Comparison of ENCODE assay signal across 8 cellular contexts in genomic region chr9:90964101-90965020, GRCh38.
DNase-seq lines count a peak whose midpoint lies in the region; ATAC-seq, FAIRE-seq and TF ChIP-seq lines count a peak whose summit lies in the region.

No MANE protein-coding gene starts in this region.

- H3K27ac ChIP-seq in VCaP (no peak overlapping the region), right lobe of liver (no peak overlapping the region), adrenal gland (no peak overlapping the region)

- no peaks in the 10 kb centered on the region for H3K9me3 ChIP-seq in right lobe of liver
- no peaks in the 10 kb centered on the region for H3K9me3 ChIP-seq in adrenal gland (replicated peaks in 1 of 3)

- H3K4me3 ChIP-seq in right lobe of liver (no peak overlapping the region), adrenal gland (no peak overlapping the region)

- H3K36me3 Mint-ChIP-seq in activated naive CD8-positive, alpha-beta T cell treated with anti-CD3 and anti-CD28 coated beads, Interleukin-2, amount 50 U/mL, for 24 hours (ENCODE audit: low read depth), result no peaks in the 10 kb centered on the region
- no peaks in the 10 kb centered on the region for H3K36me3 Mint-ChIP-seq in activated naive CD8-positive, alpha-beta T cell treated with anti-CD3 and anti-CD28 coated beads for 36 hours

- H3K27ac Mint-ChIP-seq in activated naive CD8-positive, alpha-beta T cell treated with anti-CD3 and anti-CD28 coated beads, Interleukin-2, amount 50 U/mL, for 24 hours, result no peak overlapping the region
- H3K27ac Mint-ChIP-seq in activated naive CD8-positive, alpha-beta T cell treated with anti-CD3 and anti-CD28 coated beads for 36 hours, result no peak overlapping the region

- ATAC-seq in activated naive CD8-positive, alpha-beta T cell treated with anti-CD3 and anti-CD28 coated beads, Interleukin-2, amount 50 U/mL, for 24 hours, result peak; percentile 26
- peak in 3 of 4 donors; percentile 54 to 67 (median 56) for ATAC-seq in right lobe of liver

- intact Hi-C loops in right lobe of liver (cut with DNase I), result no loop called here
- intact Hi-C loops in adrenal gland (cut with DNase I), result no loop called here

- DNase-seq in activated naive CD8-positive, alpha-beta T cell treated with anti-CD3 and anti-CD28 coated beads, Interleukin-2, amount 50 U/mL, for 24 hours, result no peak
- DNase-seq in activated naive CD8-positive, alpha-beta T cell treated with anti-CD3 and anti-CD28 coated beads for 36 hours, result no peak
- DNase-seq in right lobe of liver, result no peak
- DNase-seq in urothelium cell line (ENCODE audit: low spot score), result peak; percentile 60
- no peak for DNase-seq in adrenal gland
- DNase-seq in NCI-H146 (lab: John Stamatoyannopoulos, UW), result no peak
- DNase-seq in stimulated activated CD4-positive, alpha-beta T cell treated with anti-CD3 and anti-CD28 coated beads, Interleukin-12 subunit alpha, Interleukin-12 subunit beta, amount 100 ng/mL, for 4 hours, result no peak

- no peaks in the 10 kb centered on the region for H3K27me3 ChIP-seq in right lobe of liver
- no peaks in the 10 kb centered on the region for H3K27me3 ChIP-seq in adrenal gland

- TF ChIP-seq CTCF in VCaP (conservative IDR thresholded peaks at IDR 0.05) (0 out of 2 replicates have a peak, but pooled peaks have one; percentile 7), right lobe of liver (IDR thresholded peaks at IDR 0.05) (peak in 1 of 4 donors; percentile 19), adrenal gland (IDR thresholded peaks at IDR 0.05) (no peak)

- peaks cover 40% of the 10 kb centered on the region for H3K4me1 Mint-ChIP-seq in activated naive CD8-positive, alpha-beta T cell treated with anti-CD3 and anti-CD28 coated beads, Interleukin-2, amount 50 U/mL, for 24 hours
- peaks cover 8% of the 10 kb centered on the region for H3K4me1 Mint-ChIP-seq in activated naive CD8-positive, alpha-beta T cell treated with anti-CD3 and anti-CD28 coated beads for 36 hours

- H3K9me3 Mint-ChIP-seq in activated naive CD8-positive, alpha-beta T cell treated with anti-CD3 and anti-CD28 coated beads, Interleukin-2, amount 50 U/mL, for 24 hours, result peaks cover 3% of the 10 kb centered on the region
- H3K9me3 Mint-ChIP-seq in activated naive CD8-positive, alpha-beta T cell treated with anti-CD3 and anti-CD28 coated beads for 36 hours, result no peaks in the 10 kb centered on the region

- H3K4me3 Mint-ChIP-seq in activated naive CD8-positive, alpha-beta T cell treated with anti-CD3 and anti-CD28 coated beads, Interleukin-2, amount 50 U/mL, for 24 hours, result no peak overlapping the region
- no peak overlapping the region for H3K4me3 Mint-ChIP-seq in activated naive CD8-positive, alpha-beta T cell treated with anti-CD3 and anti-CD28 coated beads for 36 hours

- H3K4me1 ChIP-seq in right lobe of liver (no peaks in the 10 kb centered on the region), adrenal gland (replicated peaks in 1 of 2) (no peaks in the 10 kb centered on the region)

- TF ChIP-seq POLR2A in right lobe of liver (IDR thresholded peaks at IDR 0.05) (no peak), adrenal gland (IDR thresholded peaks at IDR 0.05) (no peak)

- H3K36me3 ChIP-seq in right lobe of liver, result no peaks in the 10 kb centered on the region
- H3K36me3 ChIP-seq in adrenal gland (replicated peaks in 1 of 2), result no peaks in the 10 kb centered on the region

- 49% methylated on average over 23 of the region's 26 CpGs for WGBS in right lobe of liver (ENCODE audit: insufficient coverage, low coverage, low lambda C conversion rate, missing lambda C conversion rate)
- 43 to 59% (median 57%) methylated on average over 24 to 26 of the region's 26 CpGs for WGBS in adrenal gland, 4 donors

- FAIRE-seq in urothelium cell line (lab: Jason Lieb, UNC), result peak; percentile 48

- H3K27me3 Mint-ChIP-seq in activated naive CD8-positive, alpha-beta T cell treated with anti-CD3 and anti-CD28 coated beads, Interleukin-2, amount 50 U/mL, for 24 hours, result peaks cover 24% of the 10 kb centered on the region
- H3K27me3 Mint-ChIP-seq in activated naive CD8-positive, alpha-beta T cell treated with anti-CD3 and anti-CD28 coated beads for 36 hours, result peaks cover 14% of the 10 kb centered on the region
